Comparison of ENCODE assay signal across 8 cellular contexts in the genomic region with DNA sequence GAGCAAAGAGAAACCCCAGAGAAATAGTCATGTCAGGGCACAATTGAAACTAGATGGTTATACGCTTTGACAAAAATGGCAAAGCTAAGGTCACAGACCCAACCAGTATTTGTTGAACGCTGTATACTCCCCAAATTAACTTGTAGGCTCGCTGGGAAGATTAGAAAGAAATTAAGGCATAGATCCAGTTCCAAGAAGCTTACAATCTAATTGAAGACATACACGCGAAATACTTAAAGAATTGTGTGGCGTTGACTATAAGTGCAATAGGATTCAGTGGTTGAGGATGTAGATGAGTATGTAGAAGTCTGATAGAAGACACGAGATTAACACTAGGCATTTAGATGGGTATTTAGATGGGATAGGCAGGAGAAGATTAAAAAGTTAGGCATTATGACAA. TPM values are rescaled to one million over a fixed set of nuclear protein-coding genes. Genes with fewer than 3 reads are reported as not detected.
DNase-seq lines count a peak whose midpoint lies in the region; ATAC-seq and TF ChIP-seq lines count a peak whose summit lies in the region.

No MANE protein-coding gene starts in this region.

- H3K9me3 ChIP-seq in SK-N-SH (no peaks in the 10 kb centered on the region), hepatocyte (ENCODE audit: low read depth) (no peaks in the 10 kb centered on the region), smooth muscle cell (replicated peaks; ENCODE audit: low read depth) (no peaks in the 10 kb centered on the region)

- intact Hi-C loops in activated naive CD4-positive, alpha-beta T cell treated with anti-CD3 and anti-CD28 coated beads for 36 hours (cut with micrococcal nuclease) = loop anchor here (1.0 to 5.0 kb wide), 15 partner anchors 29 to 1882 kb away; a partner anchor contains a TSS

- no peaks in the 10 kb centered on the region; the same call in 1 of the 2 replicates for H3K79me2 ChIP-seq in SK-N-SH (ENCODE audit: insufficient read depth)
- peaks cover 4% of the 10 kb centered on the region for H3K79me2 ChIP-seq in hepatocyte
- no peaks in the 10 kb centered on the region for H3K79me2 ChIP-seq in smooth muscle cell (ENCODE audit: low read depth)

- no peaks in the 10 kb centered on the region for H4K20me1 ChIP-seq in SK-N-SH (ENCODE audit: insufficient read depth)
- no peaks in the 10 kb centered on the region for H4K20me1 ChIP-seq in hepatocyte (ENCODE audit: insufficient read depth, poor library complexity, severe bottlenecking)
- H4K20me1 ChIP-seq in smooth muscle cell (ENCODE audit: low read depth) = no peaks in the 10 kb centered on the region

- ATAC-seq in GM19023 (IDR thresholded peaks at IDR 0.05; ENCODE audit: unreplicated experiment) (peak; percentile 0), GM18867 (IDR thresholded peaks at IDR 0.05; ENCODE audit: unreplicated experiment) (no peak)
- ATAC-seq in activated T-cell treated with anti-CD3 and anti-CD28 coated beads, Interleukin-2, amount 50 U/mL, for 4 hours = no peak

- H3K4me2 ChIP-seq in SK-N-SH (peak overlapping the region; percentile 78), hepatocyte (peak overlapping the region; percentile 79), smooth muscle cell (peak overlapping the region; percentile 90)

- H3K27ac ChIP-seq in SK-N-SH (ENCODE audit: low read depth in 2 of 2, low read length in 1 of 2) = peak overlapping the region; percentile 77 to 88
- peak overlapping the region; percentile 68 for H3K27ac ChIP-seq in hepatocyte
- peak overlapping the region; percentile 77 for H3K27ac ChIP-seq in smooth muscle cell (ENCODE audit: low read depth)

- no peak for TF ChIP-seq RAD21 in SK-N-SH (IDR thresholded peaks at IDR 0.05; ENCODE audit: low read length)

- H3K27me3 ChIP-seq in SK-N-SH (ENCODE audit: insufficient read depth) = no peaks in the 10 kb centered on the region
- no peaks in the 10 kb centered on the region for H3K27me3 ChIP-seq in hepatocyte
- H3K27me3 ChIP-seq in smooth muscle cell (ENCODE audit: low read depth) = peaks cover 24% of the 10 kb centered on the region

- H3K9ac ChIP-seq in SK-N-SH (peak overlapping the region; percentile 68), smooth muscle cell (ENCODE audit: low read depth) (peak overlapping the region; percentile 72)

- CTCF ChIA-PET in SK-N-SH (lab: Yijun Ruan, JAX) = interaction anchor here (0.8 to 3.7 kb wide), 9 partner anchors 9 to 76 kb away, joined by 3 to 42 read pairs (median 4); no protein-coding TSS in a partner anchor
- CTCF ChIA-PET in activated naive CD4-positive, alpha-beta T cell treated with anti-CD3 and anti-CD28 coated beads for 36 hours (lab: Charles Lee) = interaction anchor here (0.8 to 3.7 kb wide), 13 partner anchors 11 to 828 kb away, joined by 3 to 140 read pairs (median 4); a partner anchor contains a TSS

- POLR2A ChIA-PET in SK-N-SH (lab: Yijun Ruan, JAX) = interaction anchor here (0.7 to 1.2 kb wide), 2 partner anchors 62 to 79 kb away, joined by 3 read pairs; no protein-coding TSS in a partner anchor

- H3K4me1 ChIP-seq in SK-N-SH (ENCODE audit: control insufficient read depth in 1 of 2, insufficient read depth in 2 of 2, low read depth in 1 of 2, low read length in 1 of 2) (peaks cover 2 to 5% of the 10 kb centered on the region in 2 experiments; a peak in 3 of 4 replicates), hepatocyte (ENCODE audit: insufficient read depth) (no peaks in the 10 kb centered on the region), smooth muscle cell (ENCODE audit: low read depth) (peaks cover 6% of the 10 kb centered on the region)

- DNase-seq in SK-N-SH = no peak
- no peak for DNase-seq in hepatocyte (ENCODE audit: low spot score)
- no peak for DNase-seq in smooth muscle cell (lab: John Stamatoyannopoulos, UW; ENCODE audit: unreplicated experiment)
- no peak for DNase-seq in activated T-cell treated with anti-CD3 and anti-CD28 coated beads, Interleukin-2, amount 50 U/mL, for 4 hours
- no peak for DNase-seq in activated naive CD4-positive, alpha-beta T cell treated with anti-CD3 and anti-CD28 coated beads for 36 hours
- DNase-seq in COR-L47 (lab: John Stamatoyannopoulos, UW) = no peak

- H3K4me3 Mint-ChIP-seq in activated T-cell treated with anti-CD3 and anti-CD28 coated beads, Interleukin-2, amount 50 U/mL, for 4 hours = no peak overlapping the region
- no peak overlapping the region for H3K4me3 Mint-ChIP-seq in activated naive CD4-positive, alpha-beta T cell treated with anti-CD3 and anti-CD28 coated beads for 36 hours

- H3K4me3 ChIP-seq in SK-N-SH (ENCODE audit: low read depth in 2 of 2, low read length in 1 of 2) (peak overlapping the region; percentile 91 to 93), hepatocyte (peak overlapping the region; percentile 14), smooth muscle cell (peak overlapping the region; percentile 62)

- H3K27ac Mint-ChIP-seq in activated naive CD4-positive, alpha-beta T cell treated with anti-CD3 and anti-CD28 coated beads for 36 hours = no peak overlapping the region

- H3F3A ChIP-seq in SK-N-SH (replicated peaks; ENCODE audit: insufficient read depth) (peaks cover 4% of the 10 kb centered on the region), smooth muscle cell (ENCODE audit: low read depth) (no peaks in the 10 kb centered on the region)

- H3K27me3 Mint-ChIP-seq in activated T-cell treated with anti-CD3 and anti-CD28 coated beads, Interleukin-2, amount 50 U/mL, for 4 hours (ENCODE audit: low read depth) = peaks cover 16% of the 10 kb centered on the region
- no peaks in the 10 kb centered on the region for H3K27me3 Mint-ChIP-seq in activated naive CD4-positive, alpha-beta T cell treated with anti-CD3 and anti-CD28 coated beads for 36 hours (ENCODE audit: low read depth)

- no peak for TF ChIP-seq EP300 in SK-N-SH (IDR thresholded peaks at IDR 0.05; ENCODE audit: borderline replicate concordance in 1 of 2, low read depth in 1 of 2, low read length in 1 of 2)

- no peaks in the 10 kb centered on the region for H3K9me3 Mint-ChIP-seq in activated T-cell treated with anti-CD3 and anti-CD28 coated beads, Interleukin-2, amount 50 U/mL, for 4 hours
- no peaks in the 10 kb centered on the region for H3K9me3 Mint-ChIP-seq in activated naive CD4-positive, alpha-beta T cell treated with anti-CD3 and anti-CD28 coated beads for 36 hours

- H3K36me3 ChIP-seq in SK-N-SH (replicated peaks in 1 of 2; ENCODE audit: control insufficient read depth in 1 of 2, insufficient read depth in 2 of 2, low read length in 1 of 2) (peaks cover 21 to 24% of the 10 kb centered on the region in 2 experiments), hepatocyte (replicated peaks; ENCODE audit: insufficient read depth, low read depth) (no peaks in the 10 kb centered on the region), smooth muscle cell (ENCODE audit: low read depth) (no peaks in the 10 kb centered on the region)

- peak overlapping the region; percentile 86 for H2AFZ ChIP-seq in SK-N-SH (ENCODE audit: low read depth)
- H2AFZ ChIP-seq in hepatocyte = peak overlapping the region; percentile 86
- H2AFZ ChIP-seq in smooth muscle cell (ENCODE audit: low read depth) = peak overlapping the region; percentile 94

- H3K36me3 Mint-ChIP-seq in activated T-cell treated with anti-CD3 and anti-CD28 coated beads, Interleukin-2, amount 50 U/mL, for 4 hours (ENCODE audit: insufficient read depth) = peaks cover 14% of the 10 kb centered on the region
- peaks cover 2% of the 10 kb centered on the region for H3K36me3 Mint-ChIP-seq in activated naive CD4-positive, alpha-beta T cell treated with anti-CD3 and anti-CD28 coated beads for 36 hours (ENCODE audit: low read depth)

- TF ChIP-seq CTCF in SK-N-SH (IDR thresholded peaks at IDR 0.05) (no peak), hepatocyte (IDR thresholded peaks at IDR 0.05; ENCODE audit: poor library complexity) (no peak), smooth muscle cell (IDR thresholded peaks at IDR 0.05; ENCODE audit: borderline replicate concordance, insufficient read depth, poor library complexity, severe bottlenecking) (no peak)

- peaks cover 12% of the 10 kb centered on the region for H3K4me1 Mint-ChIP-seq in activated T-cell treated with anti-CD3 and anti-CD28 coated beads, Interleukin-2, amount 50 U/mL, for 4 hours (ENCODE audit: low read depth)
- peaks cover 7% of the 10 kb centered on the region for H3K4me1 Mint-ChIP-seq in activated naive CD4-positive, alpha-beta T cell treated with anti-CD3 and anti-CD28 coated beads for 36 hours (ENCODE audit: low read depth)

- H3K9me2 ChIP-seq in SK-N-SH = no peaks in the 10 kb centered on the region
- no peaks in the 10 kb centered on the region for H3K9me2 ChIP-seq in hepatocyte (replicated peaks; ENCODE audit: insufficient read depth)

- 3% methylated on average over 7 of the region's 7 CpGs for WGBS in SK-N-SH (ENCODE audit: low lambda C conversion rate)
- 32% methylated on average over 7 of the region's 7 CpGs for WGBS in hepatocyte (ENCODE audit: low lambda C conversion rate, missing lambda C conversion rate)
- WGBS in smooth muscle cell (ENCODE audit: low lambda C conversion rate) = 34% methylated on average over 7 of the region's 7 CpGs

RNA-seq across cellular contexts. Expression of a gene that starts 0.5 kb away (rescaled TPM):
- 15.9 and 20.6 TPM in 2 replicates for polyA plus RNA-seq in SK-N-SH (2012; rRNA removed)
- polyA plus RNA-seq in SK-N-SH (2012; cell fraction: cytosol; rRNA removed) = 18.5 and 21.2 TPM in 2 replicates
- polyA plus RNA-seq in SK-N-SH (2012; cell fraction: nucleus; rRNA removed) = 6.7 and 7.1 TPM in 2 replicates
- total RNA-seq in hepatocyte = 3.4 and 9.5 TPM in 2 replicates
- 18.6 and 25.3 TPM in 2 replicates for polyA plus RNA-seq in hepatocyte
- 13.0 and 20.7 TPM in 2 replicates for total RNA-seq in smooth muscle cell
- polyA plus RNA-seq in smooth muscle cell = 28.2 and 42.7 TPM in 2 replicates
- total RNA-seq in activated T-cell treated with anti-CD3 and anti-CD28 coated beads, Interleukin-2, amount 50 U/mL, for 4 hours = 1 to 10 TPM; 2.8 to 3.8 (median 3.1) TPM
- 10 to 100 TPM in 1 of 2 experiments, 1 to 10 TPM in 1; 9.5 to 10.2 TPM for total RNA-seq in activated naive CD4-positive, alpha-beta T cell treated with anti-CD3 and anti-CD28 coated beads for 36 hours

RNA-seq across cellular contexts. Expression of a gene that starts 0.6 kb away (rescaled TPM):
- polyA plus RNA-seq in SK-N-SH (2012; rRNA removed) (11.9 and 14.6 TPM in 2 replicates), hepatocyte (9.1 and 14.4 TPM in 2 replicates), smooth muscle cell (9.5 and 9.9 TPM in 2 replicates)
- polyA plus RNA-seq in SK-N-SH (2012; cell fraction: cytosol; rRNA removed) = 9.9 and 10.9 TPM in 2 replicates
- polyA plus RNA-seq in SK-N-SH (2012; cell fraction: nucleus; rRNA removed) = 22.4 and 46.4 TPM in 2 replicates
- total RNA-seq in hepatocyte (20.3 and 20.4 TPM in 2 replicates), smooth muscle cell (11.6 and 17.3 TPM in 2 replicates)
- total RNA-seq in activated T-cell treated with anti-CD3 and anti-CD28 coated beads, Interleukin-2, amount 50 U/mL, for 4 hours = 10 to 100 TPM; 36.3 to 55.3 (median 42.6) TPM
- 10 to 100 TPM; 53.7 to 62.7 TPM for total RNA-seq in activated naive CD4-positive, alpha-beta T cell treated with anti-CD3 and anti-CD28 coated beads for 36 hours

RNA-seq across cellular contexts. Expression of a gene that starts 34.0 kb away (rescaled TPM):
- polyA plus RNA-seq in SK-N-SH (2012; rRNA removed) (not detected in 2 replicates), hepatocyte (0.12 and 0.24 TPM in 2 replicates), smooth muscle cell (0.07 and 0.23 TPM in 2 replicates)
- not detected in 2 replicates for polyA plus RNA-seq in SK-N-SH (2012; cell fraction: cytosol; rRNA removed)
- not detected in 2 replicates for polyA plus RNA-seq in SK-N-SH (2012; cell fraction: nucleus; rRNA removed)
- total RNA-seq in hepatocyte (not detected in 2 replicates), smooth muscle cell (not detected in 2 replicates)
- under 1 TPM; 0.43 to 0.90 (median 0.58) TPM for total RNA-seq in activated T-cell treated with anti-CD3 and anti-CD28 coated beads, Interleukin-2, amount 50 U/mL, for 4 hours
- under 1 TPM in 1 of 2 experiments, not detected in 1; 0.21 TPM for total RNA-seq in activated naive CD4-positive, alpha-beta T cell treated with anti-CD3 and anti-CD28 coated beads for 36 hours

Comparison
In these comparisons a context has a peak if more than half of its experiments do, and no peak if none do; other contexts are left out.
1. H3K4me3 ChIP-seq: peak in every context shown above with its lines; median percentile 92 in SK-N-SH; 62 in smooth muscle cell; 14 in hepatocyte.